Comparison of ENCODE assay signal across 7 cellular contexts in genomic region chr3:183448369-183449128, GRCh38. TPM values are rescaled to one million over a fixed set of nuclear protein-coding genes. Genes with fewer than 3 reads are reported as not detected.
DNase-seq lines count a peak whose midpoint lies in the region; ATAC-seq and TF ChIP-seq lines count a peak whose summit lies in the region.

No MANE protein-coding gene starts in this region.

- CTCF ChIA-PET in activated CD8-positive, alpha-beta T cell treated with anti-CD3 and anti-CD28 coated beads, Interleukin-2, amount 10 ng/mL, durations not matched to agents 7 days and 5 days (lab: Charles Lee): interaction anchor here (0.7 to 1.2 kb wide), 4 partner anchors 10 to 298 kb away, joined by 3 to 4 read pairs (median 4); no protein-coding TSS in a partner anchor

- TF ChIP-seq CTCF in HL-60 (IDR thresholded peaks at IDR 0.05; ENCODE audit: insufficient read depth, low read length) (no peak), smooth muscle cell (IDR thresholded peaks at IDR 0.05; ENCODE audit: borderline replicate concordance, insufficient read depth, poor library complexity, severe bottlenecking) (no peak)

- H2AFZ ChIP-seq in smooth muscle cell (ENCODE audit: low read depth): peak overlapping the region; percentile 92

- H3K4me1 Mint-ChIP-seq in activated CD8-positive, alpha-beta T cell treated with anti-CD3 and anti-CD28 coated beads, Interleukin-2, amount 10 ng/mL, durations not matched to agents 7 days and 5 days (ENCODE audit: low read depth): peaks cover 14% of the 10 kb centered on the region

- peaks cover 23% of the 10 kb centered on the region for H4K20me1 ChIP-seq in smooth muscle cell (ENCODE audit: low read depth)

- no peaks in the 10 kb centered on the region for H3K9me3 Mint-ChIP-seq in activated CD8-positive, alpha-beta T cell treated with anti-CD3 and anti-CD28 coated beads, Interleukin-2, amount 10 ng/mL, durations not matched to agents 7 days and 5 days (ENCODE audit: insufficient read depth)

- ATAC-seq in activated CD8-positive, alpha-beta T cell treated with anti-CD3 and anti-CD28 coated beads, Interleukin-2, amount 10 ng/mL, durations not matched to agents 7 days and 5 days: no peak
- ATAC-seq in GM21786 (IDR thresholded peaks at IDR 0.05; ENCODE audit: unreplicated experiment) (no peak), GM21619 (IDR thresholded peaks at IDR 0.05; ENCODE audit: unreplicated experiment) (no peak)

- no peaks in the 10 kb centered on the region for H3F3A ChIP-seq in smooth muscle cell (ENCODE audit: low read depth)

- H3K9ac ChIP-seq in iPS-18a (ENCODE audit: low read length) (peak overlapping the region; percentile 72), smooth muscle cell (ENCODE audit: low read depth) (peak overlapping the region; percentile 57)

- H3K27me3 ChIP-seq in HL-60 (ENCODE audit: insufficient read depth, poor library complexity, severe bottlenecking) (no peaks in the 10 kb centered on the region), iPS-18a (ENCODE audit: control insufficient read depth, insufficient read depth, low read length) (no peaks in the 10 kb centered on the region), smooth muscle cell (ENCODE audit: low read depth) (no peaks in the 10 kb centered on the region)

- H3K9me3 ChIP-seq in iPS-18a (ENCODE audit: control insufficient read depth, low read depth, low read length) (peaks cover 3% of the 10 kb centered on the region), smooth muscle cell (replicated peaks; ENCODE audit: low read depth) (no peaks in the 10 kb centered on the region)

- H3K36me3 Mint-ChIP-seq in activated CD8-positive, alpha-beta T cell treated with anti-CD3 and anti-CD28 coated beads, Interleukin-2, amount 10 ng/mL, durations not matched to agents 7 days and 5 days (ENCODE audit: low read depth): peaks cover 2% of the 10 kb centered on the region

- peak overlapping the region; percentile 85; the same call in 1 of the 2 replicates for H3K4me3 ChIP-seq in HL-60 (replicated peaks; ENCODE audit: insufficient read depth, low read length)
- H3K4me3 ChIP-seq in iPS-18a (ENCODE audit: low read length): peak overlapping the region; percentile 99
- peak overlapping the region; percentile 65 for H3K4me3 ChIP-seq in smooth muscle cell

- peak overlapping the region; percentile 90 for H3K4me2 ChIP-seq in smooth muscle cell

- H3K27me3 Mint-ChIP-seq in activated CD8-positive, alpha-beta T cell treated with anti-CD3 and anti-CD28 coated beads, Interleukin-2, amount 10 ng/mL, durations not matched to agents 7 days and 5 days (ENCODE audit: low read depth): peaks cover 3% of the 10 kb centered on the region

- no peak for DNase-seq in HL-60 (ENCODE audit: low read depth in 1 of 2, low spot score in 1 of 2)
- no peak for DNase-seq in activated CD8-positive, alpha-beta T cell treated with anti-CD3 and anti-CD28 coated beads, Interleukin-2, amount 10 ng/mL, durations not matched to agents 7 days and 5 days
- no peak for DNase-seq in smooth muscle cell (lab: John Stamatoyannopoulos, UW; ENCODE audit: unreplicated experiment)
- DNase-seq in NOMO-1 treated with DMSO at 0.1 percent for 48 hours (lab: John Stamatoyannopoulos, UW; ENCODE audit: unreplicated experiment): no peak

- WGBS in smooth muscle cell (ENCODE audit: low lambda C conversion rate): 69% methylated on average over 3 of the region's 3 CpGs

- H3K27ac ChIP-seq in HL-60 (replicated peaks) (no peak overlapping the region), iPS-18a (ENCODE audit: low read length) (no peak overlapping the region), smooth muscle cell (ENCODE audit: low read depth) (peak overlapping the region; percentile 36)

- H3K36me3 ChIP-seq in iPS-18a (ENCODE audit: control insufficient read depth, low read depth, low read length) (peaks cover 11% of the 10 kb centered on the region), smooth muscle cell (ENCODE audit: low read depth) (peaks cover 4% of the 10 kb centered on the region)

- POLR2A ChIA-PET in activated CD8-positive, alpha-beta T cell treated with anti-CD3 and anti-CD28 coated beads, Interleukin-2, amount 10 ng/mL, durations not matched to agents 7 days and 5 days (lab: Charles Lee): interaction anchor here (1.6 kb wide), 1 partner anchor 20 kb away, joined by 10 read pairs; the partner anchor contains the start of gene MCF2L2

- no peak overlapping the region for H3K27ac Mint-ChIP-seq in activated CD8-positive, alpha-beta T cell treated with anti-CD3 and anti-CD28 coated beads, Interleukin-2, amount 10 ng/mL, durations not matched to agents 7 days and 5 days

- peaks cover 30% of the 10 kb centered on the region for H3K79me2 ChIP-seq in smooth muscle cell (ENCODE audit: low read depth)

- H3K4me3 Mint-ChIP-seq in activated CD8-positive, alpha-beta T cell treated with anti-CD3 and anti-CD28 coated beads, Interleukin-2, amount 10 ng/mL, durations not matched to agents 7 days and 5 days: peak overlapping the region; percentile 87

- H3K4me1 ChIP-seq in iPS-18a (ENCODE audit: control insufficient read depth, low read depth, low read length) (peaks cover 4% of the 10 kb centered on the region), smooth muscle cell (ENCODE audit: low read depth) (peaks cover 22% of the 10 kb centered on the region)

RNA-seq across cellular contexts. Expression of gene MCF2L2, which starts 20.1 kb away (rescaled TPM):
- total RNA-seq in activated CD8-positive, alpha-beta T cell treated with anti-CD3 and anti-CD28 coated beads, Interleukin-2, amount 10 ng/mL, durations not matched to agents 7 days and 5 days: 1 to 10 TPM; 7.2 to 7.5 TPM
- 0.09 and 0.22 TPM in 2 replicates for total RNA-seq in smooth muscle cell
- polyA plus RNA-seq in smooth muscle cell: 0.44 TPM in 1 of 2 replicates, not detected in the other
